In the genomic region with DNA sequence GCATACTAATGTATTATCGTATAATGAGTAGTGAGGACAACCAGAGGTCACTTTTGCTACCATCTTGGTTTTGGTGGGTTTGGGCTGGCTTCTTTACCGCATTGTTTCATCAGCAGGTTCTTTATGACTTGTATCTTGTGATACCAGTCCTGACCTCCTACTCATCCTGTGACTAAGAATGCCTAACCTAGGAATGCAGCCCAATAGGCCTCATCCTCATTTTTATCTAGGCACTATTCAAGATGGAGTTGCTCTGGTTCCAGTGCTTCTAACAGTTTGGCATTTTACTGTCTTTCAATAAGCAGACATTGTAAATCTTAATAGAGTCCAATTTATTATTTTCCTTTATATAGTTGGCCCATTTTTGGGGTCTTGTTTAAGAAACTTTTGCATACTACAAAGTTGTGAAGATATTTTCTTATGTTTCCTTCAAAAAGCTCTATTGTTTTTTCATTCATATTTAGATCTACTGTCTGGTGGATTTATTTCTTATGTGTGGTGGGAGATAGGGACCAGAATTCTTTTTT, we compare ENCODE assay signal across 1 cellular context.
TF ChIP-seq lines count a peak whose summit lies in the region.

No MANE protein-coding gene starts in this region.

TF ChIP-seq in K562, 482 proteins besides CTCF, POLR2A, EP300 and RAD21 (continued from another document and continues in another):
- peak; percentile 96 for TF ChIP-seq ZBTB9 (CRISPR knock-in tag; IDR thresholded peaks at IDR 0.05)
- peak; percentile 97 for TF ChIP-seq ZNF449 (CRISPR knock-in tag; IDR thresholded peaks at IDR 0.05)
- TF ChIP-seq, protein P1, sequence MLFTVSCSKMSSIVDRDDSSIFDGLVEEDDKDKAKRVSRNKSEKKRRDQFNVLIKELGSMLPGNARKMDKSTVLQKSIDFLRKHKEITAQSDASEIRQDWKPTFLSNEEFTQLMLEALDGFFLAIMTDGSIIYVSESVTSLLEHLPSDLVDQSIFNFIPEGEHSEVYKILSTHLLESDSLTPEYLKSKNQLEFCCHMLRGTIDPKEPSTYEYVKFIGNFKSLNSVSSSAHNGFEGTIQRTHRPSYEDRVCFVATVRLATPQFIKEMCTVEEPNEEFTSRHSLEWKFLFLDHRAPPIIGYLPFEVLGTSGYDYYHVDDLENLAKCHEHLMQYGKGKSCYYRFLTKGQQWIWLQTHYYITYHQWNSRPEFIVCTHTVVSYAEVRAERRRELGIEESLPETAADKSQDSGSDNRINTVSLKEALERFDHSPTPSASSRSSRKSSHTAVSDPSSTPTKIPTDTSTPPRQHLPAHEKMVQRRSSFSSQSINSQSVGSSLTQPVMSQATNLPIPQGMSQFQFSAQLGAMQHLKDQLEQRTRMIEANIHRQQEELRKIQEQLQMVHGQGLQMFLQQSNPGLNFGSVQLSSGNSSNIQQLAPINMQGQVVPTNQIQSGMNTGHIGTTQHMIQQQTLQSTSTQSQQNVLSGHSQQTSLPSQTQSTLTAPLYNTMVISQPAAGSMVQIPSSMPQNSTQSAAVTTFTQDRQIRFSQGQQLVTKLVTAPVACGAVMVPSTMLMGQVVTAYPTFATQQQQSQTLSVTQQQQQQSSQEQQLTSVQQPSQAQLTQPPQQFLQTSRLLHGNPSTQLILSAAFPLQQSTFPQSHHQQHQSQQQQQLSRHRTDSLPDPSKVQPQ (CRISPR knock-in tag; IDR thresholded peaks at IDR 0.05; ENCODE audit: borderline replicate concordance) = peak; percentile 81; the same call in 1 of the 2 replicates
- TF ChIP-seq TEAD4 (IDR thresholded peaks at IDR 0.05; ENCODE audit: low read length) = peak; percentile 54; the same call in 1 of the 2 replicates
- TF ChIP-seq TEAD4 (CRISPR knock-in tag; IDR thresholded peaks at IDR 0.05; ENCODE audit: borderline replicate concordance) = no peak
- TF ChIP-seq ZNF507 (tag; conservative IDR thresholded peaks at IDR 0.05) = peak; percentile 71
- TF ChIP-seq, protein P2, sequence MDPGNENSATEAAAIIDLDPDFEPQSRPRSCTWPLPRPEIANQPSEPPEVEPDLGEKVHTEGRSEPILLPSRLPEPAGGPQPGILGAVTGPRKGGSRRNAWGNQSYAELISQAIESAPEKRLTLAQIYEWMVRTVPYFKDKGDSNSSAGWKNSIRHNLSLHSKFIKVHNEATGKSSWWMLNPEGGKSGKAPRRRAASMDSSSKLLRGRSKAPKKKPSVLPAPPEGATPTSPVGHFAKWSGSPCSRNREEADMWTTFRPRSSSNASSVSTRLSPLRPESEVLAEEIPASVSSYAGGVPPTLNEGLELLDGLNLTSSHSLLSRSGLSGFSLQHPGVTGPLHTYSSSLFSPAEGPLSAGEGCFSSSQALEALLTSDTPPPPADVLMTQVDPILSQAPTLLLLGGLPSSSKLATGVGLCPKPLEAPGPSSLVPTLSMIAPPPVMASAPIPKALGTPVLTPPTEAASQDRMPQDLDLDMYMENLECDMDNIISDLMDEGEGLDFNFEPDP (CRISPR knock-in tag; IDR thresholded peaks at IDR 0.05) = peak; percentile 97
- no peak for TF ChIP-seq NR2C1 (IDR thresholded peaks at IDR 0.05)
- peak; percentile 95 for TF ChIP-seq NR2C1 (tag; IDR thresholded peaks at IDR 0.05)
- peak in 1 of 2 experiments; percentile 97; a peak in 2 of 4 replicates for TF ChIP-seq TEAD1 (CRISPR knock-in tag; IDR thresholded peaks at IDR 0.05)
- TF ChIP-seq ZNF75A (CRISPR knock-in tag; IDR thresholded peaks at IDR 0.05) = peak; percentile 74; the same call in 1 of the 2 replicates
- TF ChIP-seq ZNF695 (CRISPR knock-in tag; IDR thresholded peaks at IDR 0.05) = 0 out of 2 replicates have a peak, but pooled peaks have one; percentile 18
- TF ChIP-seq HOXB6 (CRISPR knock-in tag; IDR thresholded peaks at IDR 0.05; ENCODE audit: borderline replicate concordance) = peak; percentile 80
- TF ChIP-seq SIRT6 (IDR thresholded peaks at IDR 0.05; ENCODE audit: low read depth, low read length) = no peak
- TF ChIP-seq FOSL1 (tag; conservative IDR thresholded peaks at IDR 0.05) = peak; percentile 80
- no peak for TF ChIP-seq RNF2 (IDR thresholded peaks at IDR 0.05)
- TF ChIP-seq PHF21A (IDR thresholded peaks at IDR 0.05; ENCODE audit: borderline replicate concordance, low read depth) = no peak
- TF ChIP-seq STAT5B (CRISPR knock-in tag; IDR thresholded peaks at IDR 0.05) = peak; percentile 78
- TF ChIP-seq NFE2L1 (tag; IDR thresholded peaks at IDR 0.05; ENCODE audit: borderline replicate concordance, low read depth) = peak; percentile 58; the same call in 1 of the 2 replicates
- TF ChIP-seq POLR2B (IDR thresholded peaks at IDR 0.05; ENCODE audit: low read depth, partially characterized antibody) = no peak
- TF ChIP-seq, protein P3, sequence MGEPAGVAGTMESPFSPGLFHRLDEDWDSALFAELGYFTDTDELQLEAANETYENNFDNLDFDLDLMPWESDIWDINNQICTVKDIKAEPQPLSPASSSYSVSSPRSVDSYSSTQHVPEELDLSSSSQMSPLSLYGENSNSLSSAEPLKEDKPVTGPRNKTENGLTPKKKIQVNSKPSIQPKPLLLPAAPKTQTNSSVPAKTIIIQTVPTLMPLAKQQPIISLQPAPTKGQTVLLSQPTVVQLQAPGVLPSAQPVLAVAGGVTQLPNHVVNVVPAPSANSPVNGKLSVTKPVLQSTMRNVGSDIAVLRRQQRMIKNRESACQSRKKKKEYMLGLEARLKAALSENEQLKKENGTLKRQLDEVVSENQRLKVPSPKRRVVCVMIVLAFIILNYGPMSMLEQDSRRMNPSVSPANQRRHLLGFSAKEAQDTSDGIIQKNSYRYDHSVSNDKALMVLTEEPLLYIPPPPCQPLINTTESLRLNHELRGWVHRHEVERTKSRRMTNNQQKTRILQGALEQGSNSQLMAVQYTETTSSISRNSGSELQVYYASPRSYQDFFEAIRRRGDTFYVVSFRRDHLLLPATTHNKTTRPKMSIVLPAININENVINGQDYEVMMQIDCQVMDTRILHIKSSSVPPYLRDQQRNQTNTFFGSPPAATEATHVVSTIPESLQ (CRISPR knock-in tag; IDR thresholded peaks at IDR 0.05) = no peak
- TF ChIP-seq KLF6 (CRISPR knock-in tag; IDR thresholded peaks at IDR 0.05; ENCODE audit: borderline replicate concordance) = peak; percentile 99
- 0 out of 2 replicates have a peak, but pooled peaks have one; percentile 39 for TF ChIP-seq CBFA2T3 (IDR thresholded peaks at IDR 0.05)
- TF ChIP-seq CEBPG (CRISPR knock-in tag; IDR thresholded peaks at IDR 0.05) = no peak
- TF ChIP-seq CEBPG (tag; conservative IDR thresholded peaks at IDR 0.05 in 1 of 2, IDR thresholded peaks at IDR 0.05 in 1 of 2) = peak in 1 of 2 experiments; percentile 82; a peak in 2 of 4 replicates
- TF ChIP-seq ILK (tag; IDR thresholded peaks at IDR 0.05; ENCODE audit: borderline replicate concordance, low read depth) = peak; percentile 97
- TF ChIP-seq MITF (IDR thresholded peaks at IDR 0.05) = no peak
- peak; percentile 93 for TF ChIP-seq ZBTB34 (CRISPR knock-in tag; IDR thresholded peaks at IDR 0.05)
- TF ChIP-seq CAMTA2 (CRISPR knock-in tag; conservative IDR thresholded peaks at IDR 0.05) = no peak
- TF ChIP-seq NR0B1 (IDR thresholded peaks at IDR 0.05; ENCODE audit: partially characterized antibody) = no peak
- peak; percentile 99 for TF ChIP-seq SMAD4 (CRISPR knock-in tag; conservative IDR thresholded peaks at IDR 0.05)
- no peak for TF ChIP-seq MCM2 (IDR thresholded peaks at IDR 0.05; ENCODE audit: low read depth)
- no peak for TF ChIP-seq NR2C2 (CRISPR knock-in tag; IDR thresholded peaks at IDR 0.05)
- peak; percentile 89 for TF ChIP-seq NR2C2 (tag; IDR thresholded peaks at IDR 0.05)
- no peak for TF ChIP-seq RUNX1 (IDR thresholded peaks at IDR 0.05; ENCODE audit: low read depth)
- TF ChIP-seq ZNF444 (CRISPR knock-in tag; IDR thresholded peaks at IDR 0.05) = peak; percentile 92
- 0 out of 2 replicates have a peak, but pooled peaks have one; percentile 76 for TF ChIP-seq KLF10 (CRISPR knock-in tag; IDR thresholded peaks at IDR 0.05)
- no peak for TF ChIP-seq THRAP3 (IDR thresholded peaks at IDR 0.05; ENCODE audit: borderline replicate concordance)
- TF ChIP-seq ELF4 (CRISPR knock-in tag; IDR thresholded peaks at IDR 0.05) = 0 out of 2 replicates have a peak, but pooled peaks have one; percentile 24
- TF ChIP-seq, protein P4, sequence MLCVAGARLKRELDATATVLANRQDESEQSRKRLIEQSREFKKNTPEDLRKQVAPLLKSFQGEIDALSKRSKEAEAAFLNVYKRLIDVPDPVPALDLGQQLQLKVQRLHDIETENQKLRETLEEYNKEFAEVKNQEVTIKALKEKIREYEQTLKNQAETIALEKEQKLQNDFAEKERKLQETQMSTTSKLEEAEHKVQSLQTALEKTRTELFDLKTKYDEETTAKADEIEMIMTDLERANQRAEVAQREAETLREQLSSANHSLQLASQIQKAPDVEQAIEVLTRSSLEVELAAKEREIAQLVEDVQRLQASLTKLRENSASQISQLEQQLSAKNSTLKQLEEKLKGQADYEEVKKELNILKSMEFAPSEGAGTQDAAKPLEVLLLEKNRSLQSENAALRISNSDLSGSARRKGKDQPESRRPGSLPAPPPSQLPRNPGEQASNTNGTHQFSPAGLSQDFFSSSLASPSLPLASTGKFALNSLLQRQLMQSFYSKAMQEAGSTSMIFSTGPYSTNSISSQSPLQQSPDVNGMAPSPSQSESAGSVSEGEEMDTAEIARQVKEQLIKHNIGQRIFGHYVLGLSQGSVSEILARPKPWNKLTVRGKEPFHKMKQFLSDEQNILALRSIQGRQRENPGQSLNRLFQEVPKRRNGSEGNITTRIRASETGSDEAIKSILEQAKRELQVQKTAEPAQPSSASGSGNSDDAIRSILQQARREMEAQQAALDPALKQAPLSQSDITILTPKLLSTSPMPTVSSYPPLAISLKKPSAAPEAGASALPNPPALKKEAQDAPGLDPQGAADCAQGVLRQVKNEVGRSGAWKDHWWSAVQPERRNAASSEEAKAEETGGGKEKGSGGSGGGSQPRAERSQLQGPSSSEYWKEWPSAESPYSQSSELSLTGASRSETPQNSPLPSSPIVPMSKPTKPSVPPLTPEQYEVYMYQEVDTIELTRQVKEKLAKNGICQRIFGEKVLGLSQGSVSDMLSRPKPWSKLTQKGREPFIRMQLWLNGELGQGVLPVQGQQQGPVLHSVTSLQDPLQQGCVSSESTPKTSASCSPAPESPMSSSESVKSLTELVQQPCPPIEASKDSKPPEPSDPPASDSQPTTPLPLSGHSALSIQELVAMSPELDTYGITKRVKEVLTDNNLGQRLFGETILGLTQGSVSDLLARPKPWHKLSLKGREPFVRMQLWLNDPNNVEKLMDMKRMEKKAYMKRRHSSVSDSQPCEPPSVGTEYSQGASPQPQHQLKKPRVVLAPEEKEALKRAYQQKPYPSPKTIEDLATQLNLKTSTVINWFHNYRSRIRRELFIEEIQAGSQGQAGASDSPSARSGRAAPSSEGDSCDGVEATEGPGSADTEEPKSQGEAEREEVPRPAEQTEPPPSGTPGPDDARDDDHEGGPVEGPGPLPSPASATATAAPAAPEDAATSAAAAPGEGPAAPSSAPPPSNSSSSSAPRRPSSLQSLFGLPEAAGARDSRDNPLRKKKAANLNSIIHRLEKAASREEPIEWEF (CRISPR knock-in tag; IDR thresholded peaks at IDR 0.05) = peak; percentile 95
- peak; percentile 17; the same call in 1 of the 2 replicates for TF ChIP-seq NFIX (CRISPR knock-in tag; IDR thresholded peaks at IDR 0.05; ENCODE audit: low read depth)
- TF ChIP-seq DDX20 (tag; IDR thresholded peaks at IDR 0.05; ENCODE audit: low read depth) = peak; percentile 97
- TF ChIP-seq ZNF197 (CRISPR knock-in tag; IDR thresholded peaks at IDR 0.05; ENCODE audit: low read depth) = peak; percentile 99
- 0 out of 2 replicates have a peak, but pooled peaks have one; percentile 37 for TF ChIP-seq ZNF174 (CRISPR knock-in tag; IDR thresholded peaks at IDR 0.05)
- peak; percentile 93 for TF ChIP-seq POLR2H (tag; IDR thresholded peaks at IDR 0.05; ENCODE audit: low read depth)
